In genomic region chr15:55770808-55771207, GRCh38 we compare ENCODE assay signal across 32 cellular contexts. TPM values are rescaled to one million over a fixed set of nuclear protein-coding genes. Genes with fewer than 3 reads are reported as not detected.
DNase-seq lines count a peak whose midpoint lies in the region; ATAC-seq and TF ChIP-seq lines count a peak whose summit lies in the region.
"Had no signal": no experiment of that assay in that cellular context is flagged by ENCODE, and none has a peak within 500 bp of the region (broad histone marks: within the 10 kb centered on the region; RNA-seq: fewer than 3 reads in every experiment).

No MANE protein-coding gene starts in this region.

- H3K36me3 ChIP-seq in ACC112 (ENCODE audit: insufficient read depth, low read length) (no peaks in the 10 kb centered on the region), testis (ENCODE audit: low read depth, missing control alignments) (no peaks in the 10 kb centered on the region)
- H3K36me3 ChIP-seq: MG63, ovary, upper lobe of left lung had no signal

- WGBS in testis, 2 donors = 57 to 63% methylated on average over 4 of the region's 4 CpGs

- H3K27ac ChIP-seq in ACC112 (ENCODE audit: low read depth, low read length) (no peak overlapping the region), testis (no peak overlapping the region)
- H3K27ac ChIP-seq: KMS-11, ovary, upper lobe of left lung had no signal

- H3K4me1 ChIP-seq in ACC112 (ENCODE audit: control insufficient read depth, insufficient read depth, low read length, unreplicated experiment) = no peaks in the 10 kb centered on the region
- no peaks in the 10 kb centered on the region for H3K4me1 ChIP-seq in testis
- H3K4me1 ChIP-seq: upper lobe of left lung had no signal

- H3K9me3 ChIP-seq in testis = no peaks in the 10 kb centered on the region
- H3K9me3 ChIP-seq: MG63, mucosa of descending colon, ovary, upper lobe of left lung had no signal

- DNase-seq in HFF-Myc (ENCODE audit: extremely low read depth, low read depth) = peak; percentile 79
- peak; percentile 25 for DNase-seq in SK-N-DZ (ENCODE audit: low spot score)
- peak; percentile 31 for DNase-seq in iris pigment epithelial cell (ENCODE audit: low read depth)
- no peak for DNase-seq in testis
- no peak for DNase-seq in activated T-cell treated with anti-CD3 and anti-CD28 coated beads, Interleukin-2, amount 50 U/mL, for 1 hour
- DNase-seq: activated CD4-positive, alpha-beta memory T cell treated with anti-CD3 and anti-CD28 coated beads for 36 hours; activated CD4-positive, alpha-beta T cell treated with anti-CD3 and anti-CD28 coated beads for 1 hour; activated naive CD4-positive, alpha-beta T cell; activated naive CD8-positive, alpha-beta T cell treated with anti-CD3 and anti-CD28 coated beads, Interleukin-2, amount 50 U/mL, for 24 hours; Calu3; CD4-positive, CD25-positive, alpha-beta regulatory T cell; central memory CD4-positive, alpha-beta T cell; dermis blood vessel endothelial cell; H7; hypothalamus; immature natural killer cell; left colon; MG63; mucosa of descending colon; natural killer cell; NCI-H1105 treated with DMSO at 0.1 percent for 48 hours; NCI-H2029; NK-92 treated with Interleukin-12 subunit alpha and Interleukin-12 subunit beta, amount 100 ng/mL, for 24 hours; ovary; substantia nigra; T-helper 2 cell; upper lobe of left lung had no signal

- no peak for TF ChIP-seq CTCF in HFF-Myc (IDR thresholded peaks at IDR 0.05; ENCODE audit: low read depth, low read length, missing control alignments)
- TF ChIP-seq CTCF in testis (IDR thresholded peaks at IDR 0.05) = no peak

- no peak for TF ChIP-seq POLR2A in testis (IDR thresholded peaks at IDR 0.05)

- intact Hi-C loops in testis (cut with DNase I; ENCODE audit: low total_unique reads) = no loop called here

- H3K27me3 ChIP-seq in ACC112 (ENCODE audit: insufficient read depth, low read length) = no peaks in the 10 kb centered on the region
- no peaks in the 10 kb centered on the region for H3K27me3 ChIP-seq in testis
- H3K27me3 ChIP-seq: MG63, ovary, upper lobe of left lung had no signal

- peak overlapping the region; percentile 22 for H2AFZ ChIP-seq in ACC112 (ENCODE audit: low read length, unreplicated experiment)

- no peak for ATAC-seq in activated CD4-positive, CD25-positive, alpha-beta regulatory T cell treated with anti-CD3 and anti-CD28 coated beads, Interleukin-2, amount 50 U/mL, for 24 hours
- ATAC-seq in GM18868 (IDR thresholded peaks at IDR 0.05; ENCODE audit: unreplicated experiment) = no peak
- ATAC-seq: activated naive CD8-positive, alpha-beta T cell treated with anti-CD3 and anti-CD28 coated beads, Interleukin-2, amount 50 U/mL, for 24 hours; left colon; mucosa of descending colon; natural killer cell; stimulated activated memory B cell treated with anti-CD40 and anti-IgM and Interleukin-4, amounts not matched to agents 10 μg/mL and 1 μg/mL and 100 μg/mL, for 72 hours had no signal

- no peaks in the 10 kb centered on the region for H3K79me2 ChIP-seq in ACC112 (ENCODE audit: control insufficient read depth, insufficient read depth, low read length, unreplicated experiment)

- H3K4me3 ChIP-seq in ACC112 (ENCODE audit: low read depth, low read length) = no peak overlapping the region
- H3K4me3 ChIP-seq in HFF-Myc (replicated peaks; ENCODE audit: low read depth, low read length) = peak overlapping the region; percentile 10
- H3K4me3 ChIP-seq in testis = no peak overlapping the region
- H3K4me3 ChIP-seq: MG63, mucosa of descending colon, ovary, upper lobe of left lung had no signal

RNA-seq across cellular contexts. Expression of gene PRTG, which starts 27.9 kb away (rescaled TPM):
- polyA plus RNA-seq in SK-N-DZ (2014; cell fraction: cytosol; rRNA removed) = 9.3 and 10.4 TPM in 2 replicates
- polyA plus RNA-seq in SK-N-DZ (2014; cell fraction: nucleus; rRNA removed) = 14.8 and 21.1 TPM in 2 replicates
- total RNA-seq in testis = 10 to 100 TPM; 26.3 to 29.7 TPM
- polyA plus RNA-seq in testis (ENCODE audit: insufficient read depth, low read depth, low replicate concordance) = 14.7 TPM
- total RNA-seq: activated CD4-positive, alpha-beta memory T cell treated with anti-CD3 and anti-CD28 coated beads for 36 hours; CD4-positive, CD25-positive, alpha-beta regulatory T cell; natural killer cell had no signal
- polyA plus RNA-seq: CD4-positive, CD25-positive, alpha-beta regulatory T cell; immature natural killer cell had no signal

Comparison
In these comparisons a context has a peak if more than half of its experiments do, and no peak if none do; other contexts are left out.
1. DNase-seq: peak in HFF-Myc (single experiment), SK-N-DZ (single experiment) and iris pigment epithelial cell (single experiment); none in testis (single experiment) and activated T-cell treated with anti-CD3 and anti-CD28 coated beads, Interleukin-2, amount 50 U/mL, for 1 hour (single experiment).